In the genomic region with DNA sequence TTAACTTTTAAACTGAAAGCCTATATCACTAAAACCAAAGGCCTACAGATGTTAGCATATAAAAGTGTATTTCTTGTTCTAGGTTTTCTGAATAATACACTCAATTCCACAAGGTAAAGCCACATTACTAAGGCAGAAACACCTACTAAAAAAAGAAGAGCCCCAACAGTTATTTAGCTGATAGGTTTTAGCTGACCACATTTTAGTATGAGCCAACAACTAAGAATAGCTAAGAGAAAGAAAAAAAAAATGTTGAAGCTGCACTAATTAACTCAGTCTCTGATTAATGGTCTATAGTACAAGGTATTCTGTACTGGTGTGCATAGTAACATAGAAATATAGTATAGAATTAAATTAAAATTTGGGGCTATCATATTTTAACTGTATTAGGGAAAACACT, we compare ENCODE assay signal across 2 cellular contexts.
TF ChIP-seq lines count a peak whose summit lies in the region.

No MANE protein-coding gene starts in this region.

TF ChIP-seq in SK-N-SH treated with all-trans-retinoic acid at 6 μM for 48 hours, 23 proteins besides CTCF, POLR2A, EP300 and RAD21 (continued from another document):
- TF ChIP-seq, protein P1, sequence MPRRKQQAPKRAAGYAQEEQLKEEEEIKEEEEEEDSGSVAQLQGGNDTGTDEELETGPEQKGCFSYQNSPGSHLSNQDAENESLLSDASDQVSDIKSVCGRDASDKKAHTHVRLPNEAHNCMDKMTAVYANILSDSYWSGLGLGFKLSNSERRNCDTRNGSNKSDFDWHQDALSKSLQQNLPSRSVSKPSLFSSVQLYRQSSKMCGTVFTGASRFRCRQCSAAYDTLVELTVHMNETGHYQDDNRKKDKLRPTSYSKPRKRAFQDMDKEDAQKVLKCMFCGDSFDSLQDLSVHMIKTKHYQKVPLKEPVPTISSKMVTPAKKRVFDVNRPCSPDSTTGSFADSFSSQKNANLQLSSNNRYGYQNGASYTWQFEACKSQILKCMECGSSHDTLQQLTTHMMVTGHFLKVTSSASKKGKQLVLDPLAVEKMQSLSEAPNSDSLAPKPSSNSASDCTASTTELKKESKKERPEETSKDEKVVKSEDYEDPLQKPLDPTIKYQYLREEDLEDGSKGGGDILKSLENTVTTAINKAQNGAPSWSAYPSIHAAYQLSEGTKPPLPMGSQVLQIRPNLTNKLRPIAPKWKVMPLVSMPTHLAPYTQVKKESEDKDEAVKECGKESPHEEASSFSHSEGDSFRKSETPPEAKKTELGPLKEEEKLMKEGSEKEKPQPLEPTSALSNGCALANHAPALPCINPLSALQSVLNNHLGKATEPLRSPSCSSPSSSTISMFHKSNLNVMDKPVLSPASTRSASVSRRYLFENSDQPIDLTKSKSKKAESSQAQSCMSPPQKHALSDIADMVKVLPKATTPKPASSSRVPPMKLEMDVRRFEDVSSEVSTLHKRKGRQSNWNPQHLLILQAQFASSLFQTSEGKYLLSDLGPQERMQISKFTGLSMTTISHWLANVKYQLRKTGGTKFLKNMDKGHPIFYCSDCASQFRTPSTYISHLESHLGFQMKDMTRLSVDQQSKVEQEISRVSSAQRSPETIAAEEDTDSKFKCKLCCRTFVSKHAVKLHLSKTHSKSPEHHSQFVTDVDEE (CRISPR knock-in tag; IDR thresholded peaks at IDR 0.05): no peak
- TF ChIP-seq ZNF8 (CRISPR knock-in tag; IDR thresholded peaks at IDR 0.05) (no peak), CSDC2 (CRISPR knock-in tag; IDR thresholded peaks at IDR 0.05) (no peak)
TF ChIP-seq in SK-N-SH treated with all-trans-retinoic acid at 6 μM for 48 hours: peak in this region for 0.

TF ChIP-seq in SK-N-SH, 30 proteins besides CTCF, POLR2A, EP300 and RAD21 (continued from another document):
- TF ChIP-seq, protein P2, sequence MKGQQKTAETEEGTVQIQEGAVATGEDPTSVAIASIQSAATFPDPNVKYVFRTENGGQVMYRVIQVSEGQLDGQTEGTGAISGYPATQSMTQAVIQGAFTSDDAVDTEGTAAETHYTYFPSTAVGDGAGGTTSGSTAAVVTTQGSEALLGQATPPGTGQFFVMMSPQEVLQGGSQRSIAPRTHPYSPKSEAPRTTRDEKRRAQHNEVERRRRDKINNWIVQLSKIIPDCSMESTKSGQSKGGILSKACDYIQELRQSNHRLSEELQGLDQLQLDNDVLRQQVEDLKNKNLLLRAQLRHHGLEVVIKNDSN (IDR thresholded peaks at IDR 0.05; ENCODE audit: borderline replicate concordance, low read depth): no peak
- no peak for TF ChIP-seq RXRA (IDR thresholded peaks at IDR 0.05; ENCODE audit: borderline replicate concordance, low read depth)
- TF ChIP-seq EZH2phosphoT487 (IDR thresholded peaks at IDR 0.05; ENCODE audit: borderline replicate concordance, low read depth): no peak
- TF ChIP-seq FOXM1 (IDR thresholded peaks at IDR 0.05; ENCODE audit: low read depth): no peak
- TF ChIP-seq RFX5 (IDR thresholded peaks at IDR 0.05; ENCODE audit: low read length): no peak
